8 cellular contexts compared by ENCODE assay signal in genomic region chr19:14529254-14530004, GRCh38. TPM values are rescaled to one million over a fixed set of nuclear protein-coding genes. Genes with fewer than 3 reads are reported as not detected.
DNase-seq lines count a peak whose midpoint lies in the region; ATAC-seq, FAIRE-seq and TF ChIP-seq lines count a peak whose summit lies in the region.

Gene TECR (plus strand): TSS chr19:14529594. CDS start chr19:14529697, 103 bp downstream.

- H3K27ac ChIP-seq in pancreas (peak within 1 kb of the TSS; percentile 81 to 97 (median 86)), tibial artery (peak within 1 kb of the TSS; percentile 83 to 85)

- WGBS in pancreas, 2 donors: 0% methylated on average over 46 to 59 of the region's 59 CpGs

- ATAC-seq in HG02763 (IDR thresholded peaks at IDR 0.05; ENCODE audit: unreplicated experiment): peak; percentile 96
- peak; percentile 98 for ATAC-seq in activated naive CD8-positive, alpha-beta T cell treated with anti-CD3 and anti-CD28 coated beads, Interleukin-2, amount 50 U/mL, for 24 hours
- peak; percentile 98 for ATAC-seq in Right ventricle myocardium inferior
- peak; percentile 96 to 97 (median 97) for ATAC-seq in pancreas

- TF ChIP-seq CTCF in GM12865 (IDR thresholded peaks at IDR 0.05; ENCODE audit: insufficient read depth, low read depth, low read length, missing control alignments) (no peak), pancreas (IDR thresholded peaks at IDR 0.05) (no peak), tibial artery (IDR thresholded peaks at IDR 0.05) (no peak)

- H3K9me3 ChIP-seq in pancreas: no peaks in the 10 kb centered on the region
- H3K9me3 ChIP-seq in tibial artery: no peaks in the 10 kb centered on the region

- no peaks in the 10 kb centered on the region for H3K36me3 ChIP-seq in pancreas
- no peaks in the 10 kb centered on the region for H3K36me3 ChIP-seq in tibial artery

- H3K36me3 Mint-ChIP-seq in activated naive CD8-positive, alpha-beta T cell treated with anti-CD3 and anti-CD28 coated beads, Interleukin-2, amount 50 U/mL, for 24 hours (ENCODE audit: low read depth): no peaks in the 10 kb centered on the region

- H3K4me1 Mint-ChIP-seq in activated naive CD8-positive, alpha-beta T cell treated with anti-CD3 and anti-CD28 coated beads, Interleukin-2, amount 50 U/mL, for 24 hours: peaks cover 35% of the 10 kb centered on the region

- DNase-seq in GM12865 (ENCODE audit: low read depth) (peak; percentile 100), NCI-H1417 treated with DMSO at 0.1 percent for 48 hours (lab: John Stamatoyannopoulos, UW) (peak; percentile 96), SW480 (ENCODE audit: low spot score) (peak; percentile 100), Right ventricle myocardium inferior (ENCODE audit: missing footprints) (peak; percentile 100), pancreas (peak; percentile 99 to 100 (median 100)), tibial artery (peak; percentile 100)
- DNase-seq in activated naive CD8-positive, alpha-beta T cell treated with anti-CD3 and anti-CD28 coated beads, Interleukin-2, amount 50 U/mL, for 24 hours: peak; percentile 100

- H3K4me1 ChIP-seq in pancreas (peaks cover 4 to 9% (median 9%) of the 10 kb centered on the region in 3 donors), tibial artery (peaks cover 0 to 30% (median 7%) of the 10 kb centered on the region in 4 donors)

- intact Hi-C loops in Right ventricle myocardium inferior (cut with DNase I) (no loop called here), pancreas (cut with DNase I) (no loop called here), tibial artery (cut with DNase I; ENCODE audit: low total_unique reads) (no loop called here)

- H3K4me3 Mint-ChIP-seq in activated naive CD8-positive, alpha-beta T cell treated with anti-CD3 and anti-CD28 coated beads, Interleukin-2, amount 50 U/mL, for 24 hours: peak within 1 kb of the TSS; percentile 92

- H3K27me3 ChIP-seq in pancreas: no peaks in the 10 kb centered on the region
- no peaks in the 10 kb centered on the region for H3K27me3 ChIP-seq in tibial artery

- no peaks in the 10 kb centered on the region for H3K27me3 Mint-ChIP-seq in activated naive CD8-positive, alpha-beta T cell treated with anti-CD3 and anti-CD28 coated beads, Interleukin-2, amount 50 U/mL, for 24 hours

- H3K9me3 Mint-ChIP-seq in activated naive CD8-positive, alpha-beta T cell treated with anti-CD3 and anti-CD28 coated beads, Interleukin-2, amount 50 U/mL, for 24 hours: no peaks in the 10 kb centered on the region

- peak; percentile 83 for FAIRE-seq in pancreas (lab: Jason Lieb, UNC)

- H3K27ac Mint-ChIP-seq in activated naive CD8-positive, alpha-beta T cell treated with anti-CD3 and anti-CD28 coated beads, Interleukin-2, amount 50 U/mL, for 24 hours: peak within 1 kb of the TSS; percentile 97

- H3K4me3 ChIP-seq in GM12865 (ENCODE audit: low read depth, low read length) (peak within 1 kb of the TSS; percentile 86), pancreas (peak within 1 kb of the TSS; percentile 41 to 79 (median 61)), tibial artery (peak within 1 kb of the TSS; percentile 71 to 91)

RNA-seq across cellular contexts. Expression of gene TECR, which starts in this region (rescaled TPM):
- total RNA-seq in Right ventricle myocardium inferior (77.4 TPM), pancreas (10 to 100 TPM; 41.8 to 68.5 (median 50.8) TPM)
- 100 to 1,000 TPM; 115 to 129 TPM for polyA plus RNA-seq in pancreas

Comparison
In these comparisons a context has a peak if more than half of its experiments do, and no peak if none do; other contexts are left out.
1. Peak in every context shown above with its lines: DNase-seq, ATAC-seq, H3K4me3 ChIP-seq and H3K27ac ChIP-seq.